ENCODE assay signal across 8 cellular contexts in genomic region chr9:14616188-14616982, GRCh38.
DNase-seq lines count a peak whose midpoint lies in the region; ATAC-seq and TF ChIP-seq lines count a peak whose summit lies in the region.

No MANE protein-coding gene starts in this region.

- TF ChIP-seq CTCF in OCI-LY7 (conservative IDR thresholded peaks at IDR 0.05; ENCODE audit: low read length) (peak; percentile 96), endodermal cell (conservative IDR thresholded peaks at IDR 0.05) (peak; percentile 89)

- H3K9me3 ChIP-seq in OCI-LY7 (ENCODE audit: low read length) (no peaks in the 10 kb centered on the region), endodermal cell (ENCODE audit: control insufficient read depth, low read length) (no peaks in the 10 kb centered on the region)
- H3K9me3 ChIP-seq in effector memory CD4-positive, alpha-beta T cell (ENCODE audit: control insufficient read depth, low read length): no peaks in the 10 kb centered on the region

- H4K20me1 ChIP-seq in OCI-LY7 (ENCODE audit: insufficient read depth, low read length): no peaks in the 10 kb centered on the region; the same call in none of the 2 replicates

- no peaks in the 10 kb centered on the region for H3K27me3 ChIP-seq in endodermal cell (ENCODE audit: control insufficient read depth, insufficient read depth, low read length, poor library complexity, severe bottlenecking)
- H3K27me3 ChIP-seq in effector memory CD4-positive, alpha-beta T cell (replicated peaks; ENCODE audit: control insufficient read depth, insufficient read depth, low read length, poor library complexity, severe bottlenecking): no peaks in the 10 kb centered on the region

- no peak overlapping the region for H3K4me2 ChIP-seq in OCI-LY7 (ENCODE audit: low read length)

- CTCF ChIA-PET in OCI-LY7 (lab: Charles Lee; ENCODE audit: unreplicated experiment): no interaction called here

- DNase-seq in EH (ENCODE audit: low read depth) (peak; percentile 72), OCI-LY7 (ENCODE audit: low spot score) (peak; percentile 75), endodermal cell (no peak), myocyte (ENCODE audit: low read depth) (peak; percentile 62), OCI-M2 (lab: John Stamatoyannopoulos, UW; ENCODE audit: unreplicated experiment) (no peak)
- DNase-seq in effector memory CD4-positive, alpha-beta T cell: no peak

- peaks cover 8% of the 10 kb centered on the region for H3K36me3 Mint-ChIP-seq in endodermal cell (ENCODE audit: low read depth)

- H3K4me1 Mint-ChIP-seq in endodermal cell: peaks cover 2% of the 10 kb centered on the region

- no peak overlapping the region for H3K27ac Mint-ChIP-seq in endodermal cell

- no peaks in the 10 kb centered on the region for H3K27me3 Mint-ChIP-seq in endodermal cell (ENCODE audit: insufficient read depth)

- intact Hi-C loops in OCI-LY7 (cut with micrococcal nuclease; ENCODE audit: unreplicated experiment): loop anchor here (1.0 to 10.0 kb wide), 3 partner anchors 41 to 228 kb away; no protein-coding TSS in a partner anchor

- no peak overlapping the region for H3K4me3 Mint-ChIP-seq in endodermal cell

- 63% methylated on average over 2 of the region's 3 CpGs; no CpG with 5 or more reads in 1 of the 2 experiments for WGBS in endodermal cell (ENCODE audit: insufficient coverage in 1 of 2, insufficient read length in 1 of 2), 2 experiments

- POLR2A ChIA-PET in OCI-LY7 (lab: Charles Lee): interaction anchor here (1.2 kb wide), 1 partner anchor 80 kb away, joined by 3 read pairs; no protein-coding TSS in a partner anchor

- H3K9me2 ChIP-seq in OCI-LY7 (ENCODE audit: insufficient read depth, low read length): no peaks in the 10 kb centered on the region

- H3K27ac ChIP-seq in OCI-LY7 (ENCODE audit: low read depth, low read length, poor library complexity, severe bottlenecking) (no peak overlapping the region), endodermal cell (ENCODE audit: low read depth, low read length) (no peak overlapping the region)
- H3K27ac ChIP-seq in effector memory CD4-positive, alpha-beta T cell (ENCODE audit: insufficient read depth, low read length, poor library complexity, severe bottlenecking): no peak overlapping the region

- no peaks in the 10 kb centered on the region for H3K9me3 Mint-ChIP-seq in endodermal cell

- H3K36me3 ChIP-seq in OCI-LY7 (ENCODE audit: insufficient read depth, low read length) (peaks cover 17% of the 10 kb centered on the region), endodermal cell (ENCODE audit: control insufficient read depth, insufficient read depth, low read length) (peaks cover 70% of the 10 kb centered on the region)
- no peaks in the 10 kb centered on the region for H3K36me3 ChIP-seq in effector memory CD4-positive, alpha-beta T cell (ENCODE audit: control insufficient read depth, insufficient read depth, low read length)

- no peaks in the 10 kb centered on the region for H3K4me1 ChIP-seq in OCI-LY7 (ENCODE audit: insufficient read depth, low read length, poor library complexity, severe bottlenecking)
- H3K4me1 ChIP-seq in endodermal cell (ENCODE audit: control insufficient read depth, insufficient read depth, low read length): no peaks in the 10 kb centered on the region
- no peaks in the 10 kb centered on the region for H3K4me1 ChIP-seq in effector memory CD4-positive, alpha-beta T cell (ENCODE audit: control insufficient read depth, insufficient read depth, low read length, poor library complexity, severe bottlenecking)

- H2AFZ ChIP-seq in OCI-LY7 (ENCODE audit: low read length): no peak overlapping the region

- H3K79me2 ChIP-seq in OCI-LY7 (ENCODE audit: insufficient read depth, low read depth, low read length): no peaks in the 10 kb centered on the region

- ATAC-seq in GM21360 (IDR thresholded peaks at IDR 0.05; ENCODE audit: unreplicated experiment) (peak; percentile 87), HG03565 (IDR thresholded peaks at IDR 0.05; ENCODE audit: unreplicated experiment) (peak; percentile 79)

- H3K4me3 ChIP-seq in OCI-LY7 (ENCODE audit: low read depth, low read length, poor library complexity, severe bottlenecking): no peak overlapping the region
- H3K4me3 ChIP-seq in endodermal cell (ENCODE audit: low read length): no peak overlapping the region
- H3K4me3 ChIP-seq in effector memory CD4-positive, alpha-beta T cell (ENCODE audit: insufficient read depth, low read depth, low read length, poor library complexity, severe bottlenecking): no peak overlapping the region

- no TSS peak for BruUV-seq in OCI-LY7 (replicated peaks; lab: Mats Ljungman, UMichigan)

- H3K9ac ChIP-seq in endodermal cell (ENCODE audit: extremely low read depth, low read length, poor library complexity, severe bottlenecking): no peak overlapping the region

Comparison
In these comparisons a context has a peak if more than half of its experiments do, and no peak if none do; other contexts are left out.
1. DNase-seq: peak in EH (single experiment), OCI-LY7 (single experiment) and myocyte (single experiment); none in endodermal cell (single experiment), effector memory CD4-positive, alpha-beta T cell (0 of 3) and OCI-M2 (single experiment).